Comparison of ENCODE assay signal across 1 cellular context in genomic region chr1:28322209-28322608, GRCh38.
A peak's percentile ranks its signal among the peaks of the same experiment; 100 is the strongest.
TF ChIP-seq lines count a peak whose summit lies in the region.

No MANE protein-coding gene starts in this region.

TF ChIP-seq in GM12878, 131 proteins besides CTCF, POLR2A, EP300 and RAD21:
- TF ChIP-seq CHD4 (IDR thresholded peaks at IDR 0.05) (no peak), E4F1 (IDR thresholded peaks at IDR 0.05; ENCODE audit: borderline replicate concordance, partially characterized antibody) (no peak)
- TF ChIP-seq, protein P1, sequence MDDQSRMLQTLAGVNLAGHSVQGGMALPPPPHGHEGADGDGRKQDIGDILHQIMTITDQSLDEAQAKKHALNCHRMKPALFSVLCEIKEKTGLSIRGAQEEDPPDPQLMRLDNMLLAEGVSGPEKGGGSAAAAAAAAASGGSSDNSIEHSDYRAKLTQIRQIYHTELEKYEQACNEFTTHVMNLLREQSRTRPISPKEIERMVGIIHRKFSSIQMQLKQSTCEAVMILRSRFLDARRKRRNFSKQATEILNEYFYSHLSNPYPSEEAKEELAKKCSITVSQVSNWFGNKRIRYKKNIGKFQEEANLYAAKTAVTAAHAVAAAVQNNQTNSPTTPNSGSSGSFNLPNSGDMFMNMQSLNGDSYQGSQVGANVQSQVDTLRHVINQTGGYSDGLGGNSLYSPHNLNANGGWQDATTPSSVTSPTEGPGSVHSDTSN (IDR thresholded peaks at IDR 0.05; ENCODE audit: insufficient replicate concordance, low read depth, low read length): peak; percentile 67
- TF ChIP-seq, protein P2, sequence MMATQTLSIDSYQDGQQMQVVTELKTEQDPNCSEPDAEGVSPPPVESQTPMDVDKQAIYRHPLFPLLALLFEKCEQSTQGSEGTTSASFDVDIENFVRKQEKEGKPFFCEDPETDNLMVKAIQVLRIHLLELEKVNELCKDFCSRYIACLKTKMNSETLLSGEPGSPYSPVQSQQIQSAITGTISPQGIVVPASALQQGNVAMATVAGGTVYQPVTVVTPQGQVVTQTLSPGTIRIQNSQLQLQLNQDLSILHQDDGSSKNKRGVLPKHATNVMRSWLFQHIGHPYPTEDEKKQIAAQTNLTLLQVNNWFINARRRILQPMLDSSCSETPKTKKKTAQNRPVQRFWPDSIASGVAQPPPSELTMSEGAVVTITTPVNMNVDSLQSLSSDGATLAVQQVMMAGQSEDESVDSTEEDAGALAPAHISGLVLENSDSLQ (IDR thresholded peaks at IDR 0.05): peak; percentile 91
